1 cellular context compared by ENCODE assay signal in genomic region chr2:102142829-102143449, GRCh38.
TF ChIP-seq lines count a peak whose summit lies in the region.

No MANE protein-coding gene starts in this region.

TF ChIP-seq in HepG2, 621 proteins besides CTCF, POLR2A, EP300 and RAD21 (continued from another document and continues in another):
- TF ChIP-seq ZNF362 (CRISPR knock-in tag; IDR thresholded peaks at IDR 0.05; ENCODE audit: borderline replicate concordance) = no peak
- no peak for TF ChIP-seq ZNF546 (CRISPR knock-in tag; conservative IDR thresholded peaks at IDR 0.05)
- TF ChIP-seq, protein P1, sequence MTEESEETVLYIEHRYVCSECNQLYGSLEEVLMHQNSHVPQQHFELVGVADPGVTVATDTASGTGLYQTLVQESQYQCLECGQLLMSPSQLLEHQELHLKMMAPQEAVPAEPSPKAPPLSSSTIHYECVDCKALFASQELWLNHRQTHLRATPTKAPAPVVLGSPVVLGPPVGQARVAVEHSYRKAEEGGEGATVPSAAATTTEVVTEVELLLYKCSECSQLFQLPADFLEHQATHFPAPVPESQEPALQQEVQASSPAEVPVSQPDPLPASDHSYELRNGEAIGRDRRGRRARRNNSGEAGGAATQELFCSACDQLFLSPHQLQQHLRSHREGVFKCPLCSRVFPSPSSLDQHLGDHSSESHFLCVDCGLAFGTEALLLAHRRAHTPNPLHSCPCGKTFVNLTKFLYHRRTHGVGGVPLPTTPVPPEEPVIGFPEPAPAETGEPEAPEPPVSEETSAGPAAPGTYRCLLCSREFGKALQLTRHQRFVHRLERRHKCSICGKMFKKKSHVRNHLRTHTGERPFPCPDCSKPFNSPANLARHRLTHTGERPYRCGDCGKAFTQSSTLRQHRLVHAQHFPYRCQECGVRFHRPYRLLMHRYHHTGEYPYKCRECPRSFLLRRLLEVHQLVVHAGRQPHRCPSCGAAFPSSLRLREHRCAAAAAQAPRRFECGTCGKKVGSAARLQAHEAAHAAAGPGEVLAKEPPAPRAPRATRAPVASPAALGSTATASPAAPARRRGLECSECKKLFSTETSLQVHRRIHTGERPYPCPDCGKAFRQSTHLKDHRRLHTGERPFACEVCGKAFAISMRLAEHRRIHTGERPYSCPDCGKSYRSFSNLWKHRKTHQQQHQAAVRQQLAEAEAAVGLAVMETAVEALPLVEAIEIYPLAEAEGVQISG (CRISPR knock-in tag; IDR thresholded peaks at IDR 0.05) = no peak
- no peak for TF ChIP-seq NFYC (CRISPR knock-in tag; IDR thresholded peaks at IDR 0.05)
- no peak; a peak in 1 of 4 replicates for TF ChIP-seq KLF16 (CRISPR knock-in tag; IDR thresholded peaks at IDR 0.05)
- TF ChIP-seq REPIN1 (CRISPR knock-in tag; IDR thresholded peaks at IDR 0.05; ENCODE audit: borderline replicate concordance, low read depth) = no peak
- TF ChIP-seq, protein P2, sequence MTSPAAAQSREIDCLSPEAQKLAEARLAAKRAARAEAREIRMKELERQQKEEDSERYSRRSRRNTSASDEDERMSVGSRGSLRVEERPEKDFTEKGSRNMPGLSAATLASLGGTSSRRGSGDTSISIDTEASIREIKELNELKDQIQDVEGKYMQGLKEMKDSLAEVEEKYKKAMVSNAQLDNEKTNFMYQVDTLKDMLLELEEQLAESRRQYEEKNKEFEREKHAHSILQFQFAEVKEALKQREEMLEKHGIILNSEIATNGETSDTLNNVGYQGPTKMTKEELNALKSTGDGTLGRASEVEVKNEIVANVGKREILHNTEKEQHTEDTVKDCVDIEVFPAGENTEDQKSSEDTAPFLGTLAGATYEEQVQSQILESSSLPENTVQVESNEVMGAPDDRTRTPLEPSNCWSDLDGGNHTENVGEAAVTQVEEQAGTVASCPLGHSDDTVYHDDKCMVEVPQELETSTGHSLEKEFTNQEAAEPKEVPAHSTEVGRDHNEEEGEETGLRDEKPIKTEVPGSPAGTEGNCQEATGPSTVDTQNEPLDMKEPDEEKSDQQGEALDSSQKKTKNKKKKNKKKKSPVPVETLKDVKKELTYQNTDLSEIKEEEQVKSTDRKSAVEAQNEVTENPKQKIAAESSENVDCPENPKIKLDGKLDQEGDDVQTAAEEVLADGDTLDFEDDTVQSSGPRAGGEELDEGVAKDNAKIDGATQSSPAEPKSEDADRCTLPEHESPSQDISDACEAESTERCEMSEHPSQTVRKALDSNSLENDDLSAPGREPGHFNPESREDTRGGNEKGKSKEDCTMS (CRISPR knock-in tag; conservative IDR thresholded peaks at IDR 0.05) = no peak
- TF ChIP-seq AHR (CRISPR knock-in tag; IDR thresholded peaks at IDR 0.05) = peak; percentile 71; the same call in 1 of the 2 replicates
- no peak for TF ChIP-seq ATF5 (CRISPR knock-in tag; IDR thresholded peaks at IDR 0.05; ENCODE audit: low read depth)
- no peak for TF ChIP-seq ZNF274 (CRISPR knock-in tag; IDR thresholded peaks at IDR 0.05)
- TF ChIP-seq ZNF44 (CRISPR knock-in tag; IDR thresholded peaks at IDR 0.05) = no peak
- no peak for TF ChIP-seq TERF1 (CRISPR knock-in tag; IDR thresholded peaks at IDR 0.05)
- TF ChIP-seq GABPB1 (CRISPR knock-in tag; IDR thresholded peaks at IDR 0.05) = no peak; the same call in 1 of the 2 replicates
- TF ChIP-seq, protein P3, sequence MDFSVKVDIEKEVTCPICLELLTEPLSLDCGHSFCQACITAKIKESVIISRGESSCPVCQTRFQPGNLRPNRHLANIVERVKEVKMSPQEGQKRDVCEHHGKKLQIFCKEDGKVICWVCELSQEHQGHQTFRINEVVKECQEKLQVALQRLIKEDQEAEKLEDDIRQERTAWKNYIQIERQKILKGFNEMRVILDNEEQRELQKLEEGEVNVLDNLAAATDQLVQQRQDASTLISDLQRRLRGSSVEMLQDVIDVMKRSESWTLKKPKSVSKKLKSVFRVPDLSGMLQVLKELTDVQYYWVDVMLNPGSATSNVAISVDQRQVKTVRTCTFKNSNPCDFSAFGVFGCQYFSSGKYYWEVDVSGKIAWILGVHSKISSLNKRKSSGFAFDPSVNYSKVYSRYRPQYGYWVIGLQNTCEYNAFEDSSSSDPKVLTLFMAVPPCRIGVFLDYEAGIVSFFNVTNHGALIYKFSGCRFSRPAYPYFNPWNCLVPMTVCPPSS (IDR thresholded peaks at IDR 0.05) = no peak
- no peak for TF ChIP-seq BRD4 (CRISPR knock-in tag; IDR thresholded peaks at IDR 0.05)
- no peak for TF ChIP-seq THAP11 (CRISPR knock-in tag; IDR thresholded peaks at IDR 0.05)
- TF ChIP-seq ZNF564 (CRISPR knock-in tag; IDR thresholded peaks at IDR 0.05) = no peak
- no peak; the same call in 1 of the 2 replicates for TF ChIP-seq ISL2 (CRISPR knock-in tag; IDR thresholded peaks at IDR 0.05)
- TF ChIP-seq, protein P4, sequence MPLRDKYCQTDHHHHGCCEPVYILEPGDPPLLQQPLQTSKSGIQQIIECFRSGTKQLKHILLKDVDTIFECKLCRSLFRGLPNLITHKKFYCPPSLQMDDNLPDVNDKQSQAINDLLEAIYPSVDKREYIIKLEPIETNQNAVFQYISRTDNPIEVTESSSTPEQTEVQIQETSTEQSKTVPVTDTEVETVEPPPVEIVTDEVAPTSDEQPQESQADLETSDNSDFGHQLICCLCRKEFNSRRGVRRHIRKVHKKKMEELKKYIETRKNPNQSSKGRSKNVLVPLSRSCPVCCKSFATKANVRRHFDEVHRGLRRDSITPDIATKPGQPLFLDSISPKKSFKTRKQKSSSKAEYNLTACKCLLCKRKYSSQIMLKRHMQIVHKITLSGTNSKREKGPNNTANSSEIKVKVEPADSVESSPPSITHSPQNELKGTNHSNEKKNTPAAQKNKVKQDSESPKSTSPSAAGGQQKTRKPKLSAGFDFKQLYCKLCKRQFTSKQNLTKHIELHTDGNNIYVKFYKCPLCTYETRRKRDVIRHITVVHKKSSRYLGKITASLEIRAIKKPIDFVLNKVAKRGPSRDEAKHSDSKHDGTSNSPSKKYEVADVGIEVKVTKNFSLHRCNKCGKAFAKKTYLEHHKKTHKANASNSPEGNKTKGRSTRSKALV (CRISPR knock-in tag; IDR thresholded peaks at IDR 0.05) = peak; percentile 3; the same call in 1 of the 2 replicates
- no peak for TF ChIP-seq CREB3 (CRISPR knock-in tag; IDR thresholded peaks at IDR 0.05)
- TF ChIP-seq ZBTB3 (CRISPR knock-in tag; IDR thresholded peaks at IDR 0.05; ENCODE audit: borderline replicate concordance, low read depth) = no peak
- peak; percentile 43; the same call in 1 of the 2 replicates for TF ChIP-seq ZNF143 (CRISPR knock-in tag; IDR thresholded peaks at IDR 0.05)
- TF ChIP-seq MTF1 (CRISPR knock-in tag; IDR thresholded peaks at IDR 0.05) = no peak
- no peak for TF ChIP-seq FUBP1 (CRISPR knock-in tag; IDR thresholded peaks at IDR 0.05; ENCODE audit: borderline replicate concordance)
- TF ChIP-seq FOXA1 (IDR thresholded peaks at IDR 0.05) = no peak
- no peak for TF ChIP-seq FOXA1 (CRISPR knock-in tag; IDR thresholded peaks at IDR 0.05)
- TF ChIP-seq RCOR2 (CRISPR knock-in tag; IDR thresholded peaks at IDR 0.05) = no peak
- TF ChIP-seq HOXA3 (CRISPR knock-in tag; IDR thresholded peaks at IDR 0.05) = no peak
- TF ChIP-seq ZNF232 (CRISPR knock-in tag; IDR thresholded peaks at IDR 0.05; ENCODE audit: borderline replicate concordance) = no peak
- TF ChIP-seq RFX1 (IDR thresholded peaks at IDR 0.05) = no peak
- TF ChIP-seq ASH2L (IDR thresholded peaks at IDR 0.05; ENCODE audit: insufficient read length, low read depth, low read length) = peak; percentile 34
- TF ChIP-seq KLF6 (CRISPR knock-in tag; IDR thresholded peaks at IDR 0.05) = 0 out of 2 replicates have a peak, but pooled peaks have one; percentile 25
- TF ChIP-seq POLR2AphosphoS2 (IDR thresholded peaks at IDR 0.05; ENCODE audit: low read depth, low read length) = no peak
- TF ChIP-seq ZC3H13 (CRISPR knock-in tag; IDR thresholded peaks at IDR 0.05) = no peak
- no peak for TF ChIP-seq ZNF24 (IDR thresholded peaks at IDR 0.05)
- no peak for TF ChIP-seq ZNF260 (CRISPR knock-in tag; IDR thresholded peaks at IDR 0.05; ENCODE audit: borderline replicate concordance, low read depth)
- no peak for TF ChIP-seq ZBTB43 (CRISPR knock-in tag; conservative IDR thresholded peaks at IDR 0.05)
- TF ChIP-seq, protein P5, sequence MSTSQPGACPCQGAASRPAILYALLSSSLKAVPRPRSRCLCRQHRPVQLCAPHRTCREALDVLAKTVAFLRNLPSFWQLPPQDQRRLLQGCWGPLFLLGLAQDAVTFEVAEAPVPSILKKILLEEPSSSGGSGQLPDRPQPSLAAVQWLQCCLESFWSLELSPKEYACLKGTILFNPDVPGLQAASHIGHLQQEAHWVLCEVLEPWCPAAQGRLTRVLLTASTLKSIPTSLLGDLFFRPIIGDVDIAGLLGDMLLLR (CRISPR knock-in tag; IDR thresholded peaks at IDR 0.05) = no peak
- TF ChIP-seq, protein P6, sequence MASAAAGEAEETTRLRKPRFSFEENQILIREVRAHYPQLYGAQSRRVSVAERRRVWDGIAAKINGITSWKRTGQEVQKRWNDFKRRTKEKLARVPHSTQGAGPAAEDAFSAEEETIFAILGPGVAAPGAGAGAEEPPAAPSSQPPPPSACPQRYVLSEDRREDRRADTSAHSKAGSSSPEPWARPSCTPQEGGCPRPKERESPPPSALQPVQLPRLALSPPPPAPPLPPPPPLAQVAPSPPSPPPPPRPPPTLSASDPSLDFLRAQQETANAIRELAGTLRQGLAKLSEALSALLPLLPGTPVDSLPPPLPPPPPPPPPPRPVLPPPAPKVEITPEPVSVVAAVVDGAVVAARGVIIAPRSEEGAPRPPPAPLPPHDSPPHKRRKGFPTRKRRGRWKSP (CRISPR knock-in tag; IDR thresholded peaks at IDR 0.05) = peak; percentile 33; the same call in 1 of the 2 replicates
- no peak for TF ChIP-seq SRSF4 (IDR thresholded peaks at IDR 0.05; ENCODE audit: low read depth, low read length, poor library complexity, severe bottlenecking)
- TF ChIP-seq PRPF4 (IDR thresholded peaks at IDR 0.05; ENCODE audit: low read depth, low read length, poor library complexity, severe bottlenecking) = no peak
- no peak for TF ChIP-seq MZF1 (CRISPR knock-in tag; IDR thresholded peaks at IDR 0.05; ENCODE audit: borderline replicate concordance)
- TF ChIP-seq HMGA1 (CRISPR knock-in tag; conservative IDR thresholded peaks at IDR 0.05) = no peak
- no peak; the same call in 1 of the 2 replicates for TF ChIP-seq BRCA1 (CRISPR knock-in tag; IDR thresholded peaks at IDR 0.05)
- TF ChIP-seq, protein P7, sequence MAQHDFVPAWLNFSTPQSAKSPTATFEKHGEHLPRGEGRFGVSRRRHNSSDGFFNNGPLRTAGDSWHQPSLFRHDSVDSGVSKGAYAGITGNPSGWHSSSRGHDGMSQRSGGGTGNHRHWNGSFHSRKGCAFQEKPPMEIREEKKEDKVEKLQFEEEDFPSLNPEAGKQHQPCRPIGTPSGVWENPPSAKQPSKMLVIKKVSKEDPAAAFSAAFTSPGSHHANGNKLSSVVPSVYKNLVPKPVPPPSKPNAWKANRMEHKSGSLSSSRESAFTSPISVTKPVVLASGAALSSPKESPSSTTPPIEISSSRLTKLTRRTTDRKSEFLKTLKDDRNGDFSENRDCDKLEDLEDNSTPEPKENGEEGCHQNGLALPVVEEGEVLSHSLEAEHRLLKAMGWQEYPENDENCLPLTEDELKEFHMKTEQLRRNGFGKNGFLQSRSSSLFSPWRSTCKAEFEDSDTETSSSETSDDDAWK (CRISPR knock-in tag; IDR thresholded peaks at IDR 0.05) = no peak
- TF ChIP-seq ZNF788 (CRISPR knock-in tag; IDR thresholded peaks at IDR 0.05; ENCODE audit: borderline replicate concordance) = peak; percentile 21
